In genomic region chr18:78512080-78512601, GRCh38 we compare ENCODE assay signal across 1 cellular context.
TF ChIP-seq lines count a peak whose summit lies in the region.

No MANE protein-coding gene starts in this region.

TF ChIP-seq in WTC11, 78 proteins besides CTCF, POLR2A, EP300 and RAD21 (continued from another document):
- TF ChIP-seq ERG (CRISPR knock-in tag; IDR thresholded peaks at IDR 0.05) (no peak), CBFB (CRISPR knock-in tag; IDR thresholded peaks at IDR 0.05; ENCODE audit: low read depth) (no peak), ZMAT4 (CRISPR knock-in tag; IDR thresholded peaks at IDR 0.05) (no peak), HMGA2 (CRISPR knock-in tag; IDR thresholded peaks at IDR 0.05) (no peak), ATF2 (CRISPR knock-in tag; IDR thresholded peaks at IDR 0.05; ENCODE audit: borderline replicate concordance, low read depth) (no peak), ZNF396 (CRISPR knock-in tag; IDR thresholded peaks at IDR 0.05; ENCODE audit: borderline replicate concordance) (no peak), ARID4B (CRISPR knock-in tag; IDR thresholded peaks at IDR 0.05; ENCODE audit: borderline replicate concordance) (no peak), MYBL2 (CRISPR knock-in tag; IDR thresholded peaks at IDR 0.05) (no peak)
